Comparison of ENCODE assay signal across 2 cellular contexts in the genomic region with DNA sequence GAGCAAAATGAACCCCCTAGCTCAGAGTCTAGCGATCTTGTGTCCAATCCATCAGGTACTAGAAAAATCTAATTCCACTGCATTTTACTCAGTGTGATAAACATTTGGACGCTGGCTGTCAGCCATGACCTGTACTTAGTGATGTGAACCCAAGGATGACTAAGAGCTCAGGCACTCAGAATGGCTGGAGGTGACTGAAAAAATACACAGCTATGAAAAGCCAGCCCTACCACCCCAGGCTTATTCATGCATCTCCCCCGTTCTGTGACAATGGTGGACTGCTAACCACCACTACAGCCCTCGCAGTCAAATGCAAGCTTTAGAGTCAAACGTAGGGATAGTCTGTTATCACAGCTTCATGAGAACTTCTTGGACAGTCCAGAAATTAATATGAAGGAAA.
TF ChIP-seq lines count a peak whose summit lies in the region.

No MANE protein-coding gene starts in this region.

TF ChIP-seq in Ishikawa, 13 proteins besides CTCF, POLR2A, EP300 and RAD21:
- TF ChIP-seq TEAD4 (IDR thresholded peaks at IDR 0.05) (peak; percentile 96), FOXM1 (IDR thresholded peaks at IDR 0.05; ENCODE audit: borderline replicate concordance, low read depth) (peak; percentile 78; the same call in 1 of the 2 replicates), TCF12 (IDR thresholded peaks at IDR 0.05; ENCODE audit: low read depth) (peak; percentile 90), YY1 (IDR thresholded peaks at IDR 0.05; ENCODE audit: low read depth) (peak; percentile 72), CEBPB (IDR thresholded peaks at IDR 0.05) (no peak), MAX (IDR thresholded peaks at IDR 0.05) (peak; percentile 65), CREB1 (IDR thresholded peaks at IDR 0.05; ENCODE audit: low read depth) (no peak), NFIC (IDR thresholded peaks at IDR 0.05) (peak; percentile 95)
- TF ChIP-seq, protein P1, sequence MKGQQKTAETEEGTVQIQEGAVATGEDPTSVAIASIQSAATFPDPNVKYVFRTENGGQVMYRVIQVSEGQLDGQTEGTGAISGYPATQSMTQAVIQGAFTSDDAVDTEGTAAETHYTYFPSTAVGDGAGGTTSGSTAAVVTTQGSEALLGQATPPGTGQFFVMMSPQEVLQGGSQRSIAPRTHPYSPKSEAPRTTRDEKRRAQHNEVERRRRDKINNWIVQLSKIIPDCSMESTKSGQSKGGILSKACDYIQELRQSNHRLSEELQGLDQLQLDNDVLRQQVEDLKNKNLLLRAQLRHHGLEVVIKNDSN (IDR thresholded peaks at IDR 0.05), result no peak
- TF ChIP-seq, protein P2, sequence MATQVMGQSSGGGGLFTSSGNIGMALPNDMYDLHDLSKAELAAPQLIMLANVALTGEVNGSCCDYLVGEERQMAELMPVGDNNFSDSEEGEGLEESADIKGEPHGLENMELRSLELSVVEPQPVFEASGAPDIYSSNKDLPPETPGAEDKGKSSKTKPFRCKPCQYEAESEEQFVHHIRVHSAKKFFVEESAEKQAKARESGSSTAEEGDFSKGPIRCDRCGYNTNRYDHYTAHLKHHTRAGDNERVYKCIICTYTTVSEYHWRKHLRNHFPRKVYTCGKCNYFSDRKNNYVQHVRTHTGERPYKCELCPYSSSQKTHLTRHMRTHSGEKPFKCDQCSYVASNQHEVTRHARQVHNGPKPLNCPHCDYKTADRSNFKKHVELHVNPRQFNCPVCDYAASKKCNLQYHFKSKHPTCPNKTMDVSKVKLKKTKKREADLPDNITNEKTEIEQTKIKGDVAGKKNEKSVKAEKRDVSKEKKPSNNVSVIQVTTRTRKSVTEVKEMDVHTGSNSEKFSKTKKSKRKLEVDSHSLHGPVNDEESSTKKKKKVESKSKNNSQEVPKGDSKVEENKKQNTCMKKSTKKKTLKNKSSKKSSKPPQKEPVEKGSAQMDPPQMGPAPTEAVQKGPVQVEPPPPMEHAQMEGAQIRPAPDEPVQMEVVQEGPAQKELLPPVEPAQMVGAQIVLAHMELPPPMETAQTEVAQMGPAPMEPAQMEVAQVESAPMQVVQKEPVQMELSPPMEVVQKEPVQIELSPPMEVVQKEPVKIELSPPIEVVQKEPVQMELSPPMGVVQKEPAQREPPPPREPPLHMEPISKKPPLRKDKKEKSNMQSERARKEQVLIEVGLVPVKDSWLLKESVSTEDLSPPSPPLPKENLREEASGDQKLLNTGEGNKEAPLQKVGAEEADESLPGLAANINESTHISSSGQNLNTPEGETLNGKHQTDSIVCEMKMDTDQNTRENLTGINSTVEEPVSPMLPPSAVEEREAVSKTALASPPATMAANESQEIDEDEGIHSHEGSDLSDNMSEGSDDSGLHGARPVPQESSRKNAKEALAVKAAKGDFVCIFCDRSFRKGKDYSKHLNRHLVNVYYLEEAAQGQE (IDR thresholded peaks at IDR 0.05; ENCODE audit: low read depth), result no peak

TF ChIP-seq in HepG2, 621 proteins besides CTCF, POLR2A, EP300 and RAD21:
- no peak for TF ChIP-seq ZSCAN25 (CRISPR knock-in tag; IDR thresholded peaks at IDR 0.05)
- TF ChIP-seq CSRNP1 (CRISPR knock-in tag; IDR thresholded peaks at IDR 0.05), result no peak
- peak; percentile 72 for TF ChIP-seq FOSL2 (CRISPR knock-in tag; IDR thresholded peaks at IDR 0.05)
- no peak for TF ChIP-seq ZNF776 (CRISPR knock-in tag; IDR thresholded peaks at IDR 0.05)
- no peak for TF ChIP-seq TFAP4 (IDR thresholded peaks at IDR 0.05; ENCODE audit: borderline replicate concordance, low read depth)
- TF ChIP-seq ZBTB7A (CRISPR knock-in tag; IDR thresholded peaks at IDR 0.05), result no peak
- TF ChIP-seq ZNF746 (CRISPR knock-in tag; IDR thresholded peaks at IDR 0.05), result no peak
- no peak for TF ChIP-seq ZNF441 (CRISPR knock-in tag; IDR thresholded peaks at IDR 0.05; ENCODE audit: borderline replicate concordance)
